Comparison of ENCODE assay signal across 1 cellular context in genomic region chr22:23262474-23263332, GRCh38.
A peak's percentile ranks its signal among the peaks of the same experiment; 100 is the strongest.
TF ChIP-seq lines count a peak whose summit lies in the region.

No MANE protein-coding gene starts in this region.

TF ChIP-seq in WTC11, 78 proteins besides CTCF, POLR2A, EP300 and RAD21:
- no peak for TF ChIP-seq TCF7 (CRISPR knock-in tag; IDR thresholded peaks at IDR 0.05; ENCODE audit: low read depth)
- TF ChIP-seq ETV6 (CRISPR knock-in tag; IDR thresholded peaks at IDR 0.05) = 0 out of 2 replicates have a peak, but pooled peaks have one; percentile 62
